In genomic region chr13:80084086-80084676, GRCh38 we compare ENCODE assay signal across 8 cellular contexts.
DNase-seq lines count a peak whose midpoint lies in the region; ATAC-seq and TF ChIP-seq lines count a peak whose summit lies in the region.

No MANE protein-coding gene starts in this region.

- peak; percentile 93 for DNase-seq in GM04504 (ENCODE audit: low read depth)
- peak; percentile 57 for DNase-seq in NCI-H510A treated with DMSO at 0.1 percent for 48 hours (lab: John Stamatoyannopoulos, UW)
- peak; percentile 52 for DNase-seq in epithelial cell of proximal tubule (ENCODE audit: low read depth)
- DNase-seq in pons (ENCODE audit: low spot score), result peak; percentile 35
- no peak for DNase-seq in T-helper 17 cell
- no peak for DNase-seq in NCI-H82 (lab: John Stamatoyannopoulos, UW)
- no peak for DNase-seq in DMS79 treated with DMSO at 0.1 percent for 48 hours (lab: John Stamatoyannopoulos, UW)

- H3K4me3 Mint-ChIP-seq in T-helper 17 cell, result no peak overlapping the region

- H3K27me3 Mint-ChIP-seq in T-helper 17 cell, result no peaks in the 10 kb centered on the region

- no peaks in the 10 kb centered on the region for H3K4me1 Mint-ChIP-seq in T-helper 17 cell

- H3K9me3 ChIP-seq in T-helper 17 cell (ENCODE audit: control insufficient read depth, low read length, poor library complexity, severe bottlenecking), result no peaks in the 10 kb centered on the region

- no peak overlapping the region for H3K27ac Mint-ChIP-seq in T-helper 17 cell

- H3K36me3 Mint-ChIP-seq in T-helper 17 cell (ENCODE audit: low read depth), result no peaks in the 10 kb centered on the region

- TF ChIP-seq CTCF in epithelial cell of proximal tubule (conservative IDR thresholded peaks at IDR 0.05; ENCODE audit: low read depth, low read length), result no peak

- no peak overlapping the region for H3K4me3 ChIP-seq in epithelial cell of proximal tubule (ENCODE audit: low read depth, low read length)

- ATAC-seq in HG02938 (IDR thresholded peaks at IDR 0.05; ENCODE audit: unreplicated experiment) (no peak), T-helper 17 cell (no peak)

Comparison
In these comparisons a context has a peak if more than half of its experiments do, and no peak if none do; other contexts are left out.
1. DNase-seq: peak in GM04504 (single experiment), NCI-H510A treated with DMSO at 0.1 percent for 48 hours (single experiment), epithelial cell of proximal tubule (single experiment) and pons (single experiment); none in T-helper 17 cell (0 of 3), NCI-H82 (single experiment) and DMS79 treated with DMSO at 0.1 percent for 48 hours (single experiment).